Comparison of ENCODE assay signal across 21 cellular contexts in genomic region chr17:80106176-80106575, GRCh38.
DNase-seq lines count a peak whose midpoint lies in the region; ATAC-seq lines count a peak whose summit lies in the region.
"Had no signal": no experiment of that assay in that cellular context is flagged by ENCODE, and none has a peak within 500 bp of the region (broad histone marks: within the 10 kb centered on the region; RNA-seq: fewer than 3 reads in every experiment).

No MANE protein-coding gene starts in this region.

- DNase-seq in DMS53 (lab: John Stamatoyannopoulos, UW): peak; percentile 70
- DNase-seq in DMS53 treated with DMSO at 0.1 percent for 48 hours (lab: John Stamatoyannopoulos, UW; ENCODE audit: unreplicated experiment): no peak
- peak; percentile 40 for DNase-seq in NCI-H345 treated with DMSO at 0.1 percent for 48 hours (lab: John Stamatoyannopoulos, UW; ENCODE audit: unreplicated experiment)
- DNase-seq in islet precursor cell: peak; percentile 47
- DNase-seq in retina: peak; percentile 27
- no peak for DNase-seq in medulla oblongata (ENCODE audit: extremely low spot score)
- DNase-seq in HCEC 1CT: no peak
- DNase-seq: 8988T; activated B cell treated with CpG ODN at 0.5 μM for 24 hours; activated CD4-positive, alpha-beta T cell treated with anti-CD3 and anti-CD28 coated beads, Interleukin-2, amount 50 U/mL, for 4 hours; activated CD8-positive, alpha-beta memory T cell treated with anti-CD3 and anti-CD28 coated beads, Interleukin-2, amount 50 U/mL, for 48 hours; activated naive CD8-positive, alpha-beta T cell treated with anti-CD3 and anti-CD28 coated beads, Interleukin-2, amount 50 U/mL, for 24 hours; AML-193; cerebellar nuclear complex; NCI-H187 treated with DMSO at 0.1 percent for 48 hours; nephron progenitor cell; stimulated activated naive CD8-positive, alpha-beta T cell treated with anti-CD3 and anti-CD28 coated beads, Interleukin-15, amount 100 ng/mL, for 72 hours had no signal

- no peak for ATAC-seq in HG03521 (IDR thresholded peaks at IDR 0.05; ENCODE audit: unreplicated experiment)
- ATAC-seq: activated naive CD8-positive, alpha-beta T cell treated with anti-CD3 and anti-CD28 coated beads, Interleukin-2, amount 50 U/mL, for 24 hours; HCT116; heart left ventricle; mucosa of descending colon; stimulated activated naive CD8-positive, alpha-beta T cell treated with anti-CD3 and anti-CD28 coated beads, Interleukin-15, amount 100 ng/mL, for 72 hours had no signal

Comparison
In these comparisons a context has a peak if more than half of its experiments do, and no peak if none do; other contexts are left out.
1. DNase-seq: peak in DMS53 (single experiment), NCI-H345 treated with DMSO at 0.1 percent for 48 hours (single experiment), islet precursor cell (single experiment) and retina (single experiment); none in DMS53 treated with DMSO at 0.1 percent for 48 hours (single experiment), medulla oblongata (single experiment) and HCEC 1CT (single experiment).